1 cellular context compared by ENCODE assay signal in genomic region chr17:38871992-38872605, GRCh38.
TF ChIP-seq lines count a peak whose summit lies in the region.

No MANE protein-coding gene starts in this region.

TF ChIP-seq in H1, 55 proteins besides CTCF, POLR2A, EP300 and RAD21:
- TF ChIP-seq ZNF274 (IDR thresholded peaks at IDR 0.05; ENCODE audit: borderline replicate concordance, extremely low read depth, low read length) = no peak
- TF ChIP-seq KDM4A (IDR thresholded peaks at IDR 0.05; ENCODE audit: low read depth, low read length, severe bottlenecking) = no peak
- TF ChIP-seq KDM1A (IDR thresholded peaks at IDR 0.05; ENCODE audit: borderline replicate concordance, low read length) = peak; percentile 61; the same call in 1 of the 2 replicates
- no peak for TF ChIP-seq SAP30 (IDR thresholded peaks at IDR 0.05; ENCODE audit: insufficient read depth, insufficient replicate concordance, low read length)
